ENCODE assay signal across 32 cellular contexts in genomic region chr13:35565273-35565672, GRCh38.
"Had no signal": no experiment of that assay in that cellular context is flagged by ENCODE, and none has a peak within 500 bp of the region (broad histone marks: within the 10 kb centered on the region; RNA-seq: fewer than 3 reads in every experiment).

No MANE protein-coding gene starts in this region.

- H3K9me3 ChIP-seq: MG63, SJCRH30 had no signal

- H2AFZ ChIP-seq: PC-9 had no signal

- DNase-seq: Karpas-422, KBM-7, MG63, NCI-H1048, NCI-H1092 treated with DMSO at 0.1 percent for 48 hours, NCI-H1105 treated with DMSO at 0.1 percent for 48 hours, NCI-H1417, NCI-H1436, NCI-H146, NCI-H1694, NCI-H187, NCI-H2029 treated with DMSO at 0.1 percent for 48 hours, NCI-H2081 treated with DMSO at 0.1 percent for 48 hours, NCI-H2107, NCI-H2171, NCI-H226, NCI-H446 treated with DMSO at 0.1 percent for 48 hours, NCI-H510A, NCI-H524, NCI-H526, NCI-H69, NCI-H748 treated with DMSO at 0.1 percent for 48 hours, PC-9, SHP77, SIG-M5, SJCRH30 had no signal

- H3K27me3 ChIP-seq: MG63, SJCRH30 had no signal

- H3K4me1 ChIP-seq: SJCRH30 had no signal

- FAIRE-seq: RCC 7860 had no signal

- H3K4me3 ChIP-seq: MG63, PC-9, SJCRH30, SK-N-MC had no signal

- H3K4me2 ChIP-seq: KMS-11, PC-9 had no signal

- H3K9ac ChIP-seq: KMS-11 had no signal

- H3K27ac ChIP-seq: KMS-11, PC-9, RWPE1, SJCRH30, SK-N-MC had no signal

- H3K36me3 ChIP-seq: MG63, SJCRH30 had no signal

- ATAC-seq: Panc1, Right ventricle myocardium inferior had no signal
